Comparison of ENCODE assay signal across 20 cellular contexts in the genomic region with DNA sequence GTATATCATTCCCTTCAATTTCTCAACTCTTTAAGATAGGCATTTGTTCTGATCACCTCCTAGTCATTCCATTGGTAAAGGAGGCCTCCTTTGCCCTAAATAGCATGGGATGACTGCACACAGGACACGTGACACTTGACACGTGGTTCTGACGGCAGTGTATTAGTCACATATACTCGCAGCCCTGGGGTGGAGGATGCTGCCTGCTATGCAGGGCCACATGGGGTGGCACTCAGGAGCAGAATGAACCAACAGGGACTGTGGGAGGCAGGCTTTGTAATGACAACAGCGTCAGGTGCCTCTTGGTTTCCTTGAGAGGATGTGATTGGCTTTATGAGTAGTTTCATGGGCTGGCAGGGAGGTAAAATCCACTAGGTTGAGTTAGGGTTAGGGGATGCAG. TPM values are rescaled to one million over a fixed set of nuclear protein-coding genes. Genes with fewer than 3 reads are reported as not detected.
A peak's percentile ranks its signal among the peaks of the same experiment; 100 is the strongest.
DNase-seq lines count a peak whose midpoint lies in the region; ATAC-seq and TF ChIP-seq lines count a peak whose summit lies in the region.
"Had no signal": no experiment of that assay in that cellular context is flagged by ENCODE, and none has a peak within 500 bp of the region (broad histone marks: within the 10 kb centered on the region; RNA-seq: fewer than 3 reads in every experiment).

No MANE protein-coding gene starts in this region.

- H3K36me3 Mint-ChIP-seq in activated naive CD8-positive, alpha-beta T cell treated with anti-CD3 and anti-CD28 coated beads for 36 hours: no peaks in the 10 kb centered on the region
- H3K36me3 Mint-ChIP-seq: CD8-positive, alpha-beta T cell; stimulated activated memory B cell treated with anti-CD40 and anti-IgM and Interleukin-4, amounts not matched to agents 10 μg/mL and 1 μg/mL and 100 μg/mL, for 72 hours had no signal

- no peaks in the 10 kb centered on the region for H3K4me1 ChIP-seq in SK-N-SH (ENCODE audit: control insufficient read depth in 1 of 2, insufficient read depth in 2 of 2, low read depth in 1 of 2, low read length in 1 of 2)
- H3K4me1 ChIP-seq in RWPE2 (ENCODE audit: insufficient read depth, poor library complexity, severe bottlenecking): no peaks in the 10 kb centered on the region
- H3K4me1 ChIP-seq: body of pancreas had no signal

- peaks cover 23% of the 10 kb centered on the region for H3K27me3 Mint-ChIP-seq in activated naive CD8-positive, alpha-beta T cell treated with anti-CD3 and anti-CD28 coated beads for 36 hours

- no peak overlapping the region for H3K27ac Mint-ChIP-seq in activated naive CD8-positive, alpha-beta T cell treated with anti-CD3 and anti-CD28 coated beads for 36 hours
- H3K27ac Mint-ChIP-seq: activated naive CD4-positive, alpha-beta T cell treated with anti-CD3 and anti-CD28 coated beads for 36 hours; CD8-positive, alpha-beta T cell; stimulated activated memory B cell treated with anti-CD40 and anti-IgM and Interleukin-4, amounts not matched to agents 10 μg/mL and 1 μg/mL and 100 μg/mL, for 72 hours had no signal

- TF ChIP-seq EP300 in SK-N-SH (IDR thresholded peaks at IDR 0.05; ENCODE audit: borderline replicate concordance in 1 of 2, low read depth in 1 of 2, low read length in 1 of 2): no peak

- TF ChIP-seq RAD21 in SK-N-SH (IDR thresholded peaks at IDR 0.05; ENCODE audit: low read length): no peak

- CTCF ChIA-PET in SK-N-SH (lab: Yijun Ruan, JAX): no interaction called here

- no peaks in the 10 kb centered on the region for H4K20me1 ChIP-seq in SK-N-SH (ENCODE audit: insufficient read depth)

- H3K9me3 Mint-ChIP-seq in activated naive CD8-positive, alpha-beta T cell treated with anti-CD3 and anti-CD28 coated beads for 36 hours: no peaks in the 10 kb centered on the region
- H3K9me3 Mint-ChIP-seq: activated naive CD4-positive, alpha-beta T cell treated with anti-CD3 and anti-CD28 coated beads for 36 hours; CD8-positive, alpha-beta T cell; stimulated activated memory B cell treated with anti-CD40 and anti-IgM and Interleukin-4, amounts not matched to agents 10 μg/mL and 1 μg/mL and 100 μg/mL, for 72 hours had no signal

- H3K9me3 ChIP-seq in SK-N-SH (no peaks in the 10 kb centered on the region), RWPE2 (ENCODE audit: severe bottlenecking) (no peaks in the 10 kb centered on the region)
- H3K9me3 ChIP-seq: body of pancreas had no signal

- no peak overlapping the region for H3K4me2 ChIP-seq in SK-N-SH

- DNase-seq in SK-N-SH (no peak), RWPE2 (ENCODE audit: low spot score) (no peak), kidney tubule cell (ENCODE audit: low spot score) (peak; percentile 71), NCI-H1436 treated with DMSO at 0.1 percent for 48 hours (lab: John Stamatoyannopoulos, UW) (no peak)
- no peak for DNase-seq in stimulated activated naive CD4-positive, alpha-beta T cell (lab: John Stamatoyannopoulos, UW)
- no peak for DNase-seq in activated naive CD8-positive, alpha-beta T cell treated with anti-CD3 and anti-CD28 coated beads for 36 hours
- DNase-seq: 8988T; activated naive CD4-positive, alpha-beta T cell treated with anti-CD3 and anti-CD28 coated beads for 36 hours; body of pancreas; CD8-positive, alpha-beta T cell; NCI-H2081 treated with DMSO at 0.1 percent for 48 hours; NCI-H748 treated with DMSO at 0.1 percent for 48 hours; SHP77 had no signal

- ATAC-seq in SK-N-SH treated with all-trans-retinoic acid at 6 μM for 48 hours: no peak
- ATAC-seq in HG03432 (IDR thresholded peaks at IDR 0.05; ENCODE audit: unreplicated experiment): peak; percentile 54
- peak; percentile 44; the same call in 2 of the 3 replicates for ATAC-seq in RWPE2 (ENCODE audit: low read depth)
- ATAC-seq: body of pancreas; CD8-positive, alpha-beta T cell; stimulated activated memory B cell treated with anti-CD40 and anti-IgM and Interleukin-4, amounts not matched to agents 10 μg/mL and 1 μg/mL and 100 μg/mL, for 72 hours had no signal

- no peak for TF ChIP-seq CTCF in SK-N-SH (IDR thresholded peaks at IDR 0.05)
- no peak for TF ChIP-seq CTCF in RWPE2 (IDR thresholded peaks at IDR 0.05; ENCODE audit: poor library complexity, severe bottlenecking)

- no peak overlapping the region for H2AFZ ChIP-seq in SK-N-SH (ENCODE audit: low read depth)

- no peaks in the 10 kb centered on the region for H3K4me1 Mint-ChIP-seq in activated naive CD8-positive, alpha-beta T cell treated with anti-CD3 and anti-CD28 coated beads for 36 hours
- H3K4me1 Mint-ChIP-seq: stimulated activated memory B cell treated with anti-CD40 and anti-IgM and Interleukin-4, amounts not matched to agents 10 μg/mL and 1 μg/mL and 100 μg/mL, for 72 hours had no signal

- no peaks in the 10 kb centered on the region for H3K36me3 ChIP-seq in SK-N-SH (replicated peaks in 1 of 2; ENCODE audit: control insufficient read depth in 1 of 2, insufficient read depth in 2 of 2, low read length in 1 of 2)
- no peaks in the 10 kb centered on the region for H3K36me3 ChIP-seq in RWPE2 (ENCODE audit: low read depth)

- WGBS in SK-N-SH (ENCODE audit: low lambda C conversion rate): 17% methylated on average over 5 of the region's 5 CpGs

- H3K4me3 ChIP-seq in SK-N-SH (ENCODE audit: low read depth in 2 of 2, low read length in 1 of 2) (no peak overlapping the region), RWPE2 (ENCODE audit: severe bottlenecking) (no peak overlapping the region)
- H3K4me3 ChIP-seq: body of pancreas had no signal

- no peaks in the 10 kb centered on the region for H3K9me2 ChIP-seq in SK-N-SH

- H3K27ac ChIP-seq in SK-N-SH (ENCODE audit: low read depth in 2 of 2, low read length in 1 of 2) (no peak overlapping the region), RWPE2 (ENCODE audit: poor library complexity, severe bottlenecking) (no peak overlapping the region)
- H3K27ac ChIP-seq: body of pancreas had no signal

- POLR2A ChIA-PET in SK-N-SH (lab: Yijun Ruan, JAX): no interaction called here

- no peaks in the 10 kb centered on the region for H3F3A ChIP-seq in SK-N-SH (replicated peaks; ENCODE audit: insufficient read depth)

- no peak overlapping the region for H3K9ac ChIP-seq in SK-N-SH

- H3K79me2 ChIP-seq in SK-N-SH (ENCODE audit: insufficient read depth): no peaks in the 10 kb centered on the region

- H3K27me3 ChIP-seq in SK-N-SH (ENCODE audit: insufficient read depth): peaks cover under 1% of the 10 kb centered on the region; the same call in 1 of the 2 replicates
- no peaks in the 10 kb centered on the region for H3K27me3 ChIP-seq in RWPE2 (ENCODE audit: insufficient read depth, poor library complexity, severe bottlenecking)
- H3K27me3 ChIP-seq: body of pancreas had no signal

- no peak overlapping the region for H3K4me3 Mint-ChIP-seq in activated naive CD8-positive, alpha-beta T cell treated with anti-CD3 and anti-CD28 coated beads for 36 hours
- H3K4me3 Mint-ChIP-seq: activated naive CD4-positive, alpha-beta T cell treated with anti-CD3 and anti-CD28 coated beads for 36 hours; CD8-positive, alpha-beta T cell; stimulated activated memory B cell treated with anti-CD40 and anti-IgM and Interleukin-4, amounts not matched to agents 10 μg/mL and 1 μg/mL and 100 μg/mL, for 72 hours had no signal

TF ChIP-seq in SK-N-SH, 30 proteins besides CTCF, POLR2A, EP300 and RAD21:
- TF ChIP-seq, protein P1, sequence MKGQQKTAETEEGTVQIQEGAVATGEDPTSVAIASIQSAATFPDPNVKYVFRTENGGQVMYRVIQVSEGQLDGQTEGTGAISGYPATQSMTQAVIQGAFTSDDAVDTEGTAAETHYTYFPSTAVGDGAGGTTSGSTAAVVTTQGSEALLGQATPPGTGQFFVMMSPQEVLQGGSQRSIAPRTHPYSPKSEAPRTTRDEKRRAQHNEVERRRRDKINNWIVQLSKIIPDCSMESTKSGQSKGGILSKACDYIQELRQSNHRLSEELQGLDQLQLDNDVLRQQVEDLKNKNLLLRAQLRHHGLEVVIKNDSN (IDR thresholded peaks at IDR 0.05; ENCODE audit: borderline replicate concordance, low read depth): peak; percentile 49; the same call in 1 of the 2 replicates
- no peak for TF ChIP-seq JUND (IDR thresholded peaks at IDR 0.05)

TF ChIP-seq in SK-N-SH treated with all-trans-retinoic acid at 6 μM for 48 hours, 23 proteins besides CTCF, POLR2A, EP300 and RAD21:
- TF ChIP-seq ESRRG (CRISPR knock-in tag; IDR thresholded peaks at IDR 0.05): no peak
- no peak for TF ChIP-seq ZC3H10 (CRISPR knock-in tag; IDR thresholded peaks at IDR 0.05)
- TF ChIP-seq SNAI2 (CRISPR knock-in tag; IDR thresholded peaks at IDR 0.05): no peak
- TF ChIP-seq, protein P2, sequence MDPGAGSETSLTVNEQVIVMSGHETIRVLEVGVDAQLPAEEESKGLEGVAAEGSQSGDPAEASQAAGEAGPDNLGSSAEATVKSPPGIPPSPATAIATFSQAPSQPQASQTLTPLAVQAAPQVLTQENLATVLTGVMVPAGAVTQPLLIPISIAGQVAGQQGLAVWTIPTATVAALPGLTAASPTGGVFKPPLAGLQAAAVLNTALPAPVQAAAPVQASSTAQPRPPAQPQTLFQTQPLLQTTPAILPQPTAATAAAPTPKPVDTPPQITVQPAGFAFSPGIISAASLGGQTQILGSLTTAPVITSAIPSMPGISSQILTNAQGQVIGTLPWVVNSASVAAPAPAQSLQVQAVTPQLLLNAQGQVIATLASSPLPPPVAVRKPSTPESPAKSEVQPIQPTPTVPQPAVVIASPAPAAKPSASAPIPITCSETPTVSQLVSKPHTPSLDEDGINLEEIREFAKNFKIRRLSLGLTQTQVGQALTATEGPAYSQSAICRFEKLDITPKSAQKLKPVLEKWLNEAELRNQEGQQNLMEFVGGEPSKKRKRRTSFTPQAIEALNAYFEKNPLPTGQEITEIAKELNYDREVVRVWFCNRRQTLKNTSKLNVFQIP (CRISPR knock-in tag; IDR thresholded peaks at IDR 0.05; ENCODE audit: borderline replicate concordance, low read depth): no peak

RNA-seq across cellular contexts. Expression of a gene that starts 9.3 kb away (rescaled TPM):
- 0.05 and 0.07 TPM in 2 replicates for polyA plus RNA-seq in SK-N-SH (2012; rRNA removed)
- polyA plus RNA-seq in SK-N-SH (2012; cell fraction: cytosol; rRNA removed): 0.06 and 0.12 TPM in 2 replicates
- polyA plus RNA-seq in SK-N-SH (2012; cell fraction: nucleus; rRNA removed): 0.04 and 0.29 TPM in 2 replicates
- not detected for total RNA-seq in activated naive CD8-positive, alpha-beta T cell treated with anti-CD3 and anti-CD28 coated beads for 36 hours
- total RNA-seq: activated CD8-positive, alpha-beta memory T cell treated with anti-CD3 and anti-CD28 coated beads for 36 hours; CD8-positive, alpha-beta T cell had no signal

RNA-seq across cellular contexts. Expression of a gene that starts 52.9 kb away (rescaled TPM):
- polyA plus RNA-seq in SK-N-SH (2012; rRNA removed): not detected in 2 replicates
- polyA plus RNA-seq in SK-N-SH (2012; cell fraction: cytosol; rRNA removed): not detected in 2 replicates
- polyA plus RNA-seq in SK-N-SH (2012; cell fraction: nucleus; rRNA removed): not detected in 2 replicates
- total RNA-seq in activated naive CD8-positive, alpha-beta T cell treated with anti-CD3 and anti-CD28 coated beads for 36 hours: not detected
- total RNA-seq: activated CD8-positive, alpha-beta memory T cell treated with anti-CD3 and anti-CD28 coated beads for 36 hours; activated naive CD4-positive, alpha-beta T cell treated with anti-CD3 and anti-CD28 coated beads for 36 hours; body of pancreas; CD8-positive, alpha-beta T cell; lung microvascular endothelial cell; ureter had no signal
- polyA plus RNA-seq: neural cell had no signal
